ENCODE assay signal across 1 cellular context in genomic region chr3:127149621-127150310, GRCh38.
TF ChIP-seq lines count a peak whose summit lies in the region.

No MANE protein-coding gene starts in this region.

TF ChIP-seq in WTC11, 78 proteins besides CTCF, POLR2A, EP300 and RAD21 (continued from another document):
- no peak for TF ChIP-seq HMGXB4 (CRISPR knock-in tag; IDR thresholded peaks at IDR 0.05)
- no peak for TF ChIP-seq TCF7 (CRISPR knock-in tag; IDR thresholded peaks at IDR 0.05; ENCODE audit: low read depth)
- TF ChIP-seq, protein P1, sequence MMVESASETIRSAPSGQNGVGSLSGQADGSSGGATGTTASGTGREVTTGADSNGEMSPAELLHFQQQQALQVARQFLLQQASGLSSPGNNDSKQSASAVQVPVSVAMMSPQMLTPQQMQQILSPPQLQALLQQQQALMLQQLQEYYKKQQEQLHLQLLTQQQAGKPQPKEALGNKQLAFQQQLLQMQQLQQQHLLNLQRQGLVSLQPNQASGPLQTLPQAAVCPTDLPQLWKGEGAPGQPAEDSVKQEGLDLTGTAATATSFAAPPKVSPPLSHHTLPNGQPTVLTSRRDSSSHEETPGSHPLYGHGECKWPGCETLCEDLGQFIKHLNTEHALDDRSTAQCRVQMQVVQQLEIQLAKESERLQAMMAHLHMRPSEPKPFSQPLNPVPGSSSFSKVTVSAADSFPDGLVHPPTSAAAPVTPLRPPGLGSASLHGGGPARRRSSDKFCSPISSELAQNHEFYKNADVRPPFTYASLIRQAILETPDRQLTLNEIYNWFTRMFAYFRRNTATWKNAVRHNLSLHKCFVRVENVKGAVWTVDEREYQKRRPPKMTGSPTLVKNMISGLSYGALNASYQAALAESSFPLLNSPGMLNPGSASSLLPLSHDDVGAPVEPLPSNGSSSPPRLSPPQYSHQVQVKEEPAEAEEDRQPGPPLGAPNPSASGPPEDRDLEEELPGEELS (CRISPR knock-in tag; IDR thresholded peaks at IDR 0.05), result no peak
- TF ChIP-seq, protein P2, sequence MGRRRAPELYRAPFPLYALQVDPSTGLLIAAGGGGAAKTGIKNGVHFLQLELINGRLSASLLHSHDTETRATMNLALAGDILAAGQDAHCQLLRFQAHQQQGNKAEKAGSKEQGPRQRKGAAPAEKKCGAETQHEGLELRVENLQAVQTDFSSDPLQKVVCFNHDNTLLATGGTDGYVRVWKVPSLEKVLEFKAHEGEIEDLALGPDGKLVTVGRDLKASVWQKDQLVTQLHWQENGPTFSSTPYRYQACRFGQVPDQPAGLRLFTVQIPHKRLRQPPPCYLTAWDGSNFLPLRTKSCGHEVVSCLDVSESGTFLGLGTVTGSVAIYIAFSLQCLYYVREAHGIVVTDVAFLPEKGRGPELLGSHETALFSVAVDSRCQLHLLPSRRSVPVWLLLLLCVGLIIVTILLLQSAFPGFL (CRISPR knock-in tag; IDR thresholded peaks at IDR 0.05; ENCODE audit: borderline replicate concordance), result no peak
- TF ChIP-seq NFATC4 (CRISPR knock-in tag; IDR thresholded peaks at IDR 0.05), result no peak
- no peak for TF ChIP-seq KAT7 (CRISPR knock-in tag; IDR thresholded peaks at IDR 0.05; ENCODE audit: borderline replicate concordance)
